ENCODE assay signal across 8 cellular contexts in the genomic region with DNA sequence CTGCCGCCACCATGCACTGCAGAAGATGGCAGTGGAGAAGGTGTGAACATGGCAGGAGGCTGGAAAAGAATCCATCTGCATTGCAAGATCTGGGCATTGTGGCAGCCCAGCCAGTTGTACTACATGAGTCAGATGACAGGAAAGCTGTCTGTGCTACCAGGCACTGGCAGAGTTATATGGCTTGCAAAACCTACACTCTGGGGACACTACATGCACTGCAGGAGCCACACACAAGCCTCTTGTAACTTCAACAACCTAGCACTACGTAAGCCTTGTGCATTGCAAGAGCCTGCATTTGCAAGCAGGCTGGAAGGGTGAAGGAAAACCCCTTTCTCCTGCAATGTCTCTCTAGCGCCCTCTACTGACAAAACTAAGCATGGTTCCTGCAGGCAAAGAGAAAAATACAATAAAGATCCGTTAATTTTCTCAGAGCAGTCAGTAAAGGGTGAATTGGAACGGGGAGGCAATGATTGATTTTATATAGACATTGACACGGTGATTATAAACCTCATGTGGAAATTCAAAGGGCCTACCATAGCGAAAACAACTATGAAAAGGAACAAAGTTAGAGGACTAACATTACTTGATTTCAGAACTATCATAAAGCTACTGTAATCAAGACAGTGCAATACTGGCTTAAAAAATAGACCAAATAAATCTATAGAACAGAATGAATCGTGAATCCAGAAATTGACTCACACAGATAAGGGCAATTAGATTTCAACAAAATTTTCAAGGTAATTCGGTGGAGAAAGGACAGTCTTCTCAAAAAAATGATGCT. TPM values are rescaled to one million over a fixed set of nuclear protein-coding genes. Genes with fewer than 3 reads are reported as not detected.
DNase-seq lines count a peak whose midpoint lies in the region; ATAC-seq and TF ChIP-seq lines count a peak whose summit lies in the region.

No MANE protein-coding gene starts in this region.

- H3K4me3 Mint-ChIP-seq in T-helper 2 cell treated with Interferon-gamma antibody and Interleukin-4, amounts not matched to agents 5 μg/mL and 100 μg/mL, for 36 hours, result no peak overlapping the region
- H3K4me3 Mint-ChIP-seq in brain, result no peak overlapping the region

- no peaks in the 10 kb centered on the region for H3K9me3 Mint-ChIP-seq in T-helper 2 cell treated with Interferon-gamma antibody and Interleukin-4, amounts not matched to agents 5 μg/mL and 100 μg/mL, for 36 hours
- peaks cover 0 to 5% (median 0%) of the 10 kb centered on the region in 5 experiments for H3K9me3 Mint-ChIP-seq in brain

- TF ChIP-seq CTCF in brain (conservative IDR thresholded peaks at IDR 0.05), result peak; percentile 70 to 93

- peaks cover 26% of the 10 kb centered on the region for H3K4me1 Mint-ChIP-seq in T-helper 2 cell treated with Interferon-gamma antibody and Interleukin-4, amounts not matched to agents 5 μg/mL and 100 μg/mL, for 36 hours (ENCODE audit: low read depth)
- H3K4me1 Mint-ChIP-seq in brain, result no peaks in the 10 kb centered on the region

- DNase-seq in activated naive CD4-positive, alpha-beta T cell treated with Interleukin-2 at 50 U/mL for 16 hours, result peak; percentile 33
- no peak for DNase-seq in activated naive CD4-positive, alpha-beta T cell (lab: John Stamatoyannopoulos, UW)
- DNase-seq in NCI-H1105 (lab: John Stamatoyannopoulos, UW), result peak; percentile 47
- peak; percentile 50 for DNase-seq in T-helper 2 cell treated with Interferon-gamma antibody and Interleukin-4, amounts not matched to agents 5 μg/mL and 100 μg/mL, for 36 hours (ENCODE audit: low spot score)
- peak; percentile 62 for DNase-seq in iPS-NIHi7 (ENCODE audit: extremely low spot score)
- DNase-seq in stimulated activated CD4-positive, alpha-beta T cell treated with anti-CD3 and anti-CD28 coated beads, Interleukin-1b, Interleukin-23, amount 100 ng/mL, for 1 hour (ENCODE audit: low read depth in 2 of 2), result peak; percentile 4 to 12

- no peak overlapping the region for H3K27ac Mint-ChIP-seq in T-helper 2 cell treated with Interferon-gamma antibody and Interleukin-4, amounts not matched to agents 5 μg/mL and 100 μg/mL, for 36 hours
- H3K27ac Mint-ChIP-seq in brain, result peak overlapping the region in 1 of 5 experiments; percentile 31

- ATAC-seq in HG02642 (IDR thresholded peaks at IDR 0.05; ENCODE audit: poor library complexity, unreplicated experiment), result peak; percentile 87

- peaks cover 13% of the 10 kb centered on the region for H3K27me3 Mint-ChIP-seq in T-helper 2 cell treated with Interferon-gamma antibody and Interleukin-4, amounts not matched to agents 5 μg/mL and 100 μg/mL, for 36 hours (ENCODE audit: low read depth)
- peaks cover 3% of the 10 kb centered on the region for H3K27me3 Mint-ChIP-seq in brain

- H3K36me3 Mint-ChIP-seq in T-helper 2 cell treated with Interferon-gamma antibody and Interleukin-4, amounts not matched to agents 5 μg/mL and 100 μg/mL, for 36 hours (ENCODE audit: low read depth), result peaks cover 1% of the 10 kb centered on the region
- peaks cover 74% of the 10 kb centered on the region for H3K36me3 Mint-ChIP-seq in brain

RNA-seq across cellular contexts. Expression of a gene that starts 26.2 kb away (rescaled TPM):
- 0.17 TPM for polyA plus RNA-seq in brain (ENCODE audit: insufficient read depth, low read depth, low replicate concordance)

Comparison
In these comparisons a context has a peak if more than half of its experiments do, and no peak if none do; other contexts are left out.
1. DNase-seq: peak in activated naive CD4-positive, alpha-beta T cell treated with Interleukin-2 at 50 U/mL for 16 hours (single experiment), NCI-H1105 (single experiment), T-helper 2 cell treated with Interferon-gamma antibody and Interleukin-4, amounts not matched to agents 5 μg/mL and 100 μg/mL, for 36 hours (single experiment), iPS-NIHi7 (single experiment) and stimulated activated CD4-positive, alpha-beta T cell treated with anti-CD3 and anti-CD28 coated beads, Interleukin-1b, Interleukin-23, amount 100 ng/mL, for 1 hour (2 of 2); none in activated naive CD4-positive, alpha-beta T cell (0 of 4).